Comparison of ENCODE assay signal across 16 cellular contexts in genomic region chr9:134618163-134618822, GRCh38. TPM values are rescaled to one million over a fixed set of nuclear protein-coding genes. Genes with fewer than 3 reads are reported as not detected.
A peak's percentile ranks its signal among the peaks of the same experiment; 100 is the strongest.
DNase-seq lines count a peak whose midpoint lies in the region; ATAC-seq, FAIRE-seq and TF ChIP-seq lines count a peak whose summit lies in the region.
"Had no signal": no experiment of that assay in that cellular context is flagged by ENCODE, and none has a peak within 500 bp of the region (broad histone marks: within the 10 kb centered on the region; RNA-seq: fewer than 3 reads in every experiment).

No MANE protein-coding gene starts in this region.

- no peaks in the 10 kb centered on the region; the same call in 1 of the 2 replicates for H3K27me3 ChIP-seq in IMR-90 (ENCODE audit: control insufficient read depth, insufficient read depth, low read length)
- H3K27me3 ChIP-seq in heart left ventricle = peaks cover 0 to 18% (median 0%) of the 10 kb centered on the region in 9 donors
- H3K27me3 ChIP-seq in small intestine (ENCODE audit: control insufficient read depth in 2 of 2, insufficient read depth in 2 of 2, low read length in 2 of 2) = no peaks in the 10 kb centered on the region
- H3K27me3 ChIP-seq: colonic mucosa had no signal

- no peaks in the 10 kb centered on the region for H4K20me1 ChIP-seq in IMR-90 (ENCODE audit: insufficient read depth, low read length)

- H3K4me1 ChIP-seq in IMR-90 (ENCODE audit: control insufficient read depth, insufficient read depth, low read length) = no peaks in the 10 kb centered on the region; the same call in 1 of the 2 replicates
- H3K4me1 ChIP-seq in heart left ventricle = peaks cover 0 to 8% (median 0%) of the 10 kb centered on the region in 12 donors
- H3K4me1 ChIP-seq in small intestine (ENCODE audit: control insufficient read depth in 2 of 2, insufficient read depth in 1 of 2, low read depth in 1 of 2, low read length in 1 of 2) = no peaks in the 10 kb centered on the region
- H3K4me1 ChIP-seq: colonic mucosa had no signal

- no peak overlapping the region for H2BK20ac ChIP-seq in IMR-90 (ENCODE audit: low read depth, low read length)

- no peak overlapping the region for H4K8ac ChIP-seq in IMR-90 (ENCODE audit: low read depth in 2 of 2, low read length in 2 of 2)

- ATAC-seq in IMR-90 (ENCODE audit: low read depth) = no peak
- peak in 1 of 4 donors; percentile 49 for ATAC-seq in heart left ventricle
- ATAC-seq in HG03039 (IDR thresholded peaks at IDR 0.05; ENCODE audit: unreplicated experiment) = no peak
- no peak for ATAC-seq in GM18858 (IDR thresholded peaks at IDR 0.05; ENCODE audit: unreplicated experiment)
- ATAC-seq: HCT116 had no signal

- H2AK9ac ChIP-seq in IMR-90 (replicated peaks; ENCODE audit: low read depth, low read length, poor library complexity) = no peak overlapping the region

- H2AFZ ChIP-seq in IMR-90 (replicated peaks; ENCODE audit: low read length, poor library complexity) = peak overlapping the region; percentile 16
- H2AFZ ChIP-seq: PC-9 had no signal

- POLR2A ChIA-PET in IMR-90 (lab: Charles Lee; ENCODE audit: unreplicated experiment) = no interaction called here

- no peaks in the 10 kb centered on the region for H3K27me3 Mint-ChIP-seq in osteocyte (ENCODE audit: unreplicated experiment)

- no peak overlapping the region for H2BK5ac ChIP-seq in IMR-90 (ENCODE audit: low read depth, low read length, poor library complexity, severe bottlenecking)

- H2AK5ac ChIP-seq in IMR-90 (ENCODE audit: low read depth, low read length) = 0 out of 2 replicates have a peak overlapping the region, but pooled peaks have one; percentile 64

- no peak for FAIRE-seq in small intestine (lab: Jason Lieb, UNC)

- H3K4me3 ChIP-seq in IMR-90 (ENCODE audit: insufficient read depth, low read depth, low read length) (no peak overlapping the region), heart left ventricle (no peak overlapping the region), small intestine (ENCODE audit: low read depth in 1 of 2, low read length in 2 of 2) (no peak overlapping the region)
- H3K4me3 ChIP-seq: colonic mucosa, esophagus muscularis mucosa, PC-9 had no signal

- BruUV-seq in IMR-90 (replicated peaks; lab: Mats Ljungman, UMichigan) = no TSS peak

- TF ChIP-seq CTCF in IMR-90 (conservative IDR thresholded peaks at IDR 0.05; ENCODE audit: low read depth, low read length) (no peak), heart left ventricle (IDR thresholded peaks at IDR 0.05) (no peak), osteocyte (IDR thresholded peaks at IDR 0.05) (no peak)

- H3K9me3 Mint-ChIP-seq in osteocyte (ENCODE audit: unreplicated experiment) = peaks cover 4% of the 10 kb centered on the region

- no peak overlapping the region for H3K56ac ChIP-seq in IMR-90 (ENCODE audit: extremely low read depth, insufficient read depth, low read length)

- TF ChIP-seq POLR2A in IMR-90 (IDR thresholded peaks at IDR 0.05; ENCODE audit: low read depth, low read length) = no peak
- no peak for TF ChIP-seq POLR2A in heart left ventricle (IDR thresholded peaks at IDR 0.05)

- 73% methylated on average over 10 of the region's 17 CpGs; no CpG with 5 or more reads in 1 of the 2 experiments for WGBS in IMR-90 (ENCODE audit: extremely low coverage in 2 of 2, insufficient read length in 1 of 2), 2 experiments
- 49 to 65% (median 56%) methylated on average over 17 of the region's 17 CpGs for WGBS in heart left ventricle, 4 donors
- WGBS in small intestine, 3 donors = 54 to 68% (median 67%) methylated on average over 17 of the region's 17 CpGs

- H2BK15ac ChIP-seq in IMR-90 (ENCODE audit: low read depth, low read length) = no peak overlapping the region

- no peaks in the 10 kb centered on the region; the same call in 1 of the 2 replicates for H3K9me3 ChIP-seq in IMR-90 (ENCODE audit: control insufficient read depth, insufficient read depth, low read length)
- peaks cover 0 to 8% (median 0%) of the 10 kb centered on the region in 12 donors for H3K9me3 ChIP-seq in heart left ventricle
- H3K9me3 ChIP-seq in small intestine (ENCODE audit: control insufficient read depth, low read depth) = no peaks in the 10 kb centered on the region
- H3K9me3 ChIP-seq: colonic mucosa, esophagus muscularis mucosa had no signal

- H3K18ac ChIP-seq in IMR-90 (ENCODE audit: low read depth, low read length) = no peak overlapping the region

- H3K36me3 Mint-ChIP-seq in osteocyte (ENCODE audit: unreplicated experiment) = peaks cover 3% of the 10 kb centered on the region

- in situ Hi-C loops in IMR-90 (cut with MboI; ENCODE audit: low sequenced_read_pairs) = no loop called here

- dilution Hi-C loops in IMR-90 (cut with HindIII; ENCODE audit: low sequenced_read_pairs, unreplicated experiment) = no loop called here

- peaks cover 29% of the 10 kb centered on the region for H3K4me1 Mint-ChIP-seq in osteocyte (ENCODE audit: unreplicated experiment)

- H3K36me3 ChIP-seq in IMR-90 (ENCODE audit: control insufficient read depth, insufficient read depth, low read length) (no peaks in the 10 kb centered on the region), heart left ventricle (no peaks in the 10 kb centered on the region), small intestine (ENCODE audit: control insufficient read depth in 2 of 2, insufficient read depth in 2 of 2, low read length in 2 of 2) (no peaks in the 10 kb centered on the region)
- H3K36me3 ChIP-seq: colonic mucosa, esophagus muscularis mucosa had no signal

- no peak overlapping the region for H3K9ac ChIP-seq in IMR-90 (ENCODE audit: low read depth, low read length)

- no peaks in the 10 kb centered on the region for H3K79me1 ChIP-seq in IMR-90 (ENCODE audit: low read depth in 1 of 2, low read length in 2 of 2)

- intact Hi-C loops in IMR-90 (cut with micrococcal nuclease) (no loop called here), heart left ventricle (cut with DNase I) (no loop called here)

- H3K27ac Mint-ChIP-seq in osteocyte (ENCODE audit: unreplicated experiment) = no peak overlapping the region

- H2BK120ac ChIP-seq in IMR-90 (ENCODE audit: low read depth, low read length) = no peak overlapping the region

- H3K4me3 Mint-ChIP-seq in osteocyte (ENCODE audit: unreplicated experiment) = no peak overlapping the region

- DNase-seq in Ammon's horn (ENCODE audit: low spot score) (peak; percentile 43), IMR-90 (no peak), heart left ventricle (peak in 4 of 5 donors; percentile 6 to 62 (median 34)), osteocyte (ENCODE audit: extremely low spot score, unreplicated experiment) (peak; percentile 68), NCI-H526 treated with DMSO at 0.1 percent for 48 hours (lab: John Stamatoyannopoulos, UW) (no peak), small intestine (no peak)
- DNase-seq: C1 segment of cervical spinal cord, colonic mucosa, DMS79 treated with DMSO at 0.1 percent for 48 hours, Karpas-422, NCI-H1436 treated with DMSO at 0.1 percent for 48 hours, PC-9 had no signal

- no peaks in the 10 kb centered on the region for H3K9me1 ChIP-seq in IMR-90 (ENCODE audit: insufficient read depth, low read length)

- H4K91ac ChIP-seq in IMR-90 (ENCODE audit: insufficient read depth, low read depth, low read length) = no peak overlapping the region

- H3K4me2 ChIP-seq in IMR-90 (ENCODE audit: low read depth, low read length) = no peak overlapping the region
- H3K4me2 ChIP-seq: PC-9 had no signal

- no peak overlapping the region for H3K14ac ChIP-seq in IMR-90 (replicated peaks; ENCODE audit: low read depth, low read length)

- no peak for TF ChIP-seq RAD21 in IMR-90 (IDR thresholded peaks at IDR 0.05; ENCODE audit: low read length)

- H4K5ac ChIP-seq in IMR-90 (ENCODE audit: low read depth, low read length) = no peak overlapping the region

- peak overlapping the region; percentile 66 for H3K4ac ChIP-seq in IMR-90 (ENCODE audit: low read depth, low read length)

- CTCF ChIA-PET in IMR-90 (lab: Yijun Ruan, JAX) = no interaction called here

- H3K27ac ChIP-seq in IMR-90 (ENCODE audit: insufficient read depth, low read length) (no peak overlapping the region), heart left ventricle (no peak overlapping the region), small intestine (ENCODE audit: low read depth in 1 of 2, low read length in 1 of 2) (no peak overlapping the region)
- H3K27ac ChIP-seq: colonic mucosa, esophagus muscularis mucosa, PC-9 had no signal

- H3K23ac ChIP-seq in IMR-90 (ENCODE audit: low read depth, low read length) = no peak overlapping the region

TF ChIP-seq in IMR-90, 13 proteins besides CTCF, POLR2A, EP300 and RAD21 (continues in another document):
- TF ChIP-seq ELK1 (IDR thresholded peaks at IDR 0.05; ENCODE audit: borderline replicate concordance, low read depth, low read length) = no peak
- TF ChIP-seq NFE2L2 (IDR thresholded peaks at IDR 0.05; ENCODE audit: low read depth, low read length) = no peak
- no peak for TF ChIP-seq MAFK (IDR thresholded peaks at IDR 0.05; ENCODE audit: low read depth, low read length)
- TF ChIP-seq SMC3 (IDR thresholded peaks at IDR 0.05; ENCODE audit: low read depth, low read length) = no peak
- TF ChIP-seq BHLHE40 (IDR thresholded peaks at IDR 0.05; ENCODE audit: low read depth, low read length) = no peak
- TF ChIP-seq CHD1 (IDR thresholded peaks at IDR 0.05; ENCODE audit: low read depth, low read length) = no peak
- TF ChIP-seq USF2 (IDR thresholded peaks at IDR 0.05; ENCODE audit: low read depth, low read length) = no peak

RNA-seq across cellular contexts. Expression of gene COL5A1, which starts 23.3 kb away (rescaled TPM):
- total RNA-seq in IMR-90 (2012; rRNA removed) (19.2 and 21.1 TPM in 2 replicates), heart left ventricle (10 to 100 TPM in 7 of 9 donors, 1 to 10 TPM in 2; 7.6 to 91.3 (median 13.4) TPM), osteocyte (1,552 and 1,672 TPM in 2 replicates)
- polyA plus RNA-seq in IMR-90 (2012; rRNA removed) (154 and 173 TPM in 2 replicates), heart left ventricle (10 to 100 TPM in 1 of 2 donors, 1 to 10 TPM in 1; 8.5 to 18.9 TPM), small intestine (1 to 10 TPM in 2 of 3 donors, under 1 TPM in 1; 0.22 to 9.5 (median 1.4) TPM)
- polyA plus RNA-seq in IMR-90 (2012; cell fraction: cytosol; rRNA removed) = 95.5 and 194 TPM in 2 replicates
- 391 and 419 TPM in 2 replicates for polyA plus RNA-seq in IMR-90 (2012; cell fraction: nucleus; rRNA removed; ENCODE audit: low replicate concordance)

Comparison
In these comparisons a context has a peak if more than half of its experiments do, and no peak if none do; other contexts are left out.
1. DNase-seq: peak in Ammon's horn (single experiment), heart left ventricle (4 of 5) and osteocyte (single experiment); none in IMR-90 (single experiment), NCI-H526 treated with DMSO at 0.1 percent for 48 hours (single experiment) and small intestine (single experiment).
2. RNA of gene COL5A1, which starts 23.3 kb away (total RNA-seq): 1,552 to 1,672 TPM in osteocyte; 19.2 to 21.1 TPM in IMR-90 and 7.6 to 91.3 TPM in heart left ventricle; every median in the first group is over 10 times any median in the second.